In genomic region chr11:66629356-66629755, GRCh38 we compare ENCODE assay signal across 1 cellular context.
TF ChIP-seq lines count a peak whose summit lies in the region.

No MANE protein-coding gene starts in this region.

TF ChIP-seq in A549, 52 proteins besides CTCF, POLR2A, EP300 and RAD21:
- no peak for TF ChIP-seq CHD4 (IDR thresholded peaks at IDR 0.05; ENCODE audit: borderline replicate concordance)
- no peak for TF ChIP-seq JUN (IDR thresholded peaks at IDR 0.05)
- no peak for TF ChIP-seq BCL3 (IDR thresholded peaks at IDR 0.05)
- no peak for TF ChIP-seq GATA3 (IDR thresholded peaks at IDR 0.05; ENCODE audit: borderline replicate concordance)
- no peak for TF ChIP-seq KDM1A (IDR thresholded peaks at IDR 0.05; ENCODE audit: low read depth)
- TF ChIP-seq POLR2AphosphoS2 (conservative IDR thresholded peaks at IDR 0.05; ENCODE audit: low read length) = peak; percentile 20; the same call in 1 of the 2 replicates
TF ChIP-seq in A549: peak in this region for 1.
